Comparison of ENCODE assay signal across 1 cellular context in genomic region chr21:16588433-16588860, GRCh38.
TF ChIP-seq lines count a peak whose summit lies in the region.

No MANE protein-coding gene starts in this region.

TF ChIP-seq in GM23338, 12 proteins besides CTCF, POLR2A, EP300 and RAD21 (continued from another document):
- no peak for TF ChIP-seq ZNF462 (CRISPR knock-in tag; IDR thresholded peaks at IDR 0.05)
TF ChIP-seq in GM23338: peak in this region for 0.
